In the genomic region with DNA sequence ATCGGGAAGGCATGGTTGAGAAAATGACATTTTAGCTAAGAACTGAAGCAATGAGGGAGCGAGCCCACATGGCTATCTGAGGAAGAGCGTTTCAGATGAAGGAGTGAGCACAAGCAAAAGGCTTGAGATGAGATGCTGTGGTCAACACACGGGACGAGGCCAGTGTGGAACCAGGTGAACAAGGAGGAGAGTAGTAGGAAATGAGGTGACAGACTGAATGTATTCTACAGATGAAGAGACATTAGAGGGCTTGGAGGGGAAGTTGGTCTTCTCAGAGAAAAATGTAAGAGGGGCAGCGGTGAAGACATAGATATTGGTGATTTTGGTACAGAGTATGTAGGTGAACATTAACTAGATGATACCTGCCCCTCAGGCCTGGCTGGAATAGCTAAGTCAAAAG, we compare ENCODE assay signal across 17 cellular contexts. TPM values are rescaled to one million over a fixed set of nuclear protein-coding genes. Genes with fewer than 3 reads are reported as not detected.
DNase-seq lines count a peak whose midpoint lies in the region; ATAC-seq, FAIRE-seq and TF ChIP-seq lines count a peak whose summit lies in the region.
"Had no signal": no experiment of that assay in that cellular context is flagged by ENCODE, and none has a peak within 500 bp of the region (broad histone marks: within the 10 kb centered on the region; RNA-seq: fewer than 3 reads in every experiment).

No MANE protein-coding gene starts in this region.

- peaks cover 2% of the 10 kb centered on the region for H3K36me3 Mint-ChIP-seq in T-helper 17 cell (ENCODE audit: low read depth)
- peaks cover 21% of the 10 kb centered on the region for H3K36me3 Mint-ChIP-seq in memory B cell
- peaks cover 53% of the 10 kb centered on the region for H3K36me3 Mint-ChIP-seq in stimulated activated effector memory CD8-positive, alpha-beta T cell treated with anti-CD3 and anti-CD28 coated beads, Interleukin-12 subunit alpha, Interleukin-12 subunit beta, amount 100 ng/mL, for 72 hours

- H3K4me3 Mint-ChIP-seq in T-helper 17 cell (no peak overlapping the region), memory B cell (no peak overlapping the region)
- no peak overlapping the region for H3K4me3 Mint-ChIP-seq in stimulated activated effector memory CD8-positive, alpha-beta T cell treated with anti-CD3 and anti-CD28 coated beads, Interleukin-12 subunit alpha, Interleukin-12 subunit beta, amount 100 ng/mL, for 72 hours

- no peak for TF ChIP-seq RAD21 in HepG2 (CRISPR knock-in tag; IDR thresholded peaks at IDR 0.05)

- TF ChIP-seq CTCF in HepG2 (CRISPR knock-in tag; IDR thresholded peaks at IDR 0.05) (no peak), right lobe of liver (IDR thresholded peaks at IDR 0.05) (no peak)

- H3K4me1 Mint-ChIP-seq in T-helper 17 cell (peaks cover 5% of the 10 kb centered on the region), memory B cell (no peaks in the 10 kb centered on the region)
- peaks cover 11% of the 10 kb centered on the region for H3K4me1 Mint-ChIP-seq in stimulated activated effector memory CD8-positive, alpha-beta T cell treated with anti-CD3 and anti-CD28 coated beads, Interleukin-12 subunit alpha, Interleukin-12 subunit beta, amount 100 ng/mL, for 72 hours

- no peak for TF ChIP-seq POLR2A in HepG2 (IDR thresholded peaks at IDR 0.05; ENCODE audit: insufficient read depth in 1 of 2, low read depth in 2 of 2, low read length in 2 of 2)
- no peak for TF ChIP-seq POLR2A in right lobe of liver (IDR thresholded peaks at IDR 0.05)
- no peak for TF ChIP-seq POLR2A in H54 (IDR thresholded peaks at IDR 0.05; ENCODE audit: low read depth, low read length)

- H3K27ac Mint-ChIP-seq in T-helper 17 cell: peak overlapping the region; percentile 39
- peak overlapping the region; percentile 2 for H3K27ac Mint-ChIP-seq in memory B cell
- no peak overlapping the region for H3K27ac Mint-ChIP-seq in stimulated activated effector memory CD8-positive, alpha-beta T cell treated with anti-CD3 and anti-CD28 coated beads, Interleukin-12 subunit alpha, Interleukin-12 subunit beta, amount 100 ng/mL, for 72 hours

- no peak for FAIRE-seq in HepG2 (lab: Jason Lieb, UNC)
- no peak for FAIRE-seq in H54 (lab: Jason Lieb, UNC)

- H3K27me3 Mint-ChIP-seq in T-helper 17 cell (no peaks in the 10 kb centered on the region), memory B cell (no peaks in the 10 kb centered on the region)

- CTCF ChIA-PET in HepG2 (lab: Yijun Ruan, JAX; ENCODE audit: low intra/inter-chr PET ratio, low total read pairs): no interaction called here

- ATAC-seq in HepG2 (peak; percentile 35), right lobe of liver (no peak), T-helper 17 cell (no peak), memory B cell (ENCODE audit: low read depth) (no peak), HG02938 (IDR thresholded peaks at IDR 0.05; ENCODE audit: unreplicated experiment) (no peak)
- no peak for ATAC-seq in stimulated activated effector memory CD8-positive, alpha-beta T cell treated with anti-CD3 and anti-CD28 coated beads, Interleukin-12 subunit alpha, Interleukin-12 subunit beta, amount 100 ng/mL, for 72 hours
- ATAC-seq: HCT116 had no signal

- H3K4me3 ChIP-seq in HepG2 (replicated peaks in 1 of 3; ENCODE audit: insufficient read depth in 1 of 3, low read depth in 2 of 3, low read length in 3 of 3) (no peak overlapping the region), right lobe of liver (no peak overlapping the region)

- POLR2A ChIA-PET in HepG2 (lab: Yijun Ruan, JAX): interaction anchor here (1.1 to 1.8 kb wide), 2 partner anchors 11 to 106 kb away, joined by 3 to 13 read pairs; partner anchors contain the start of gene MINDY2

- H3K27ac ChIP-seq in HepG2 (ENCODE audit: extremely low read length, insufficient read depth, low read length) (no peak overlapping the region), right lobe of liver (no peak overlapping the region)
- H3K27ac ChIP-seq: KMS-11, RWPE1 had no signal

- 95% methylated on average over 6 of the region's 6 CpGs for WGBS in HepG2 (ENCODE audit: low lambda C conversion rate)
- WGBS in right lobe of liver (ENCODE audit: insufficient coverage, low coverage, low lambda C conversion rate, missing lambda C conversion rate): 76% methylated on average over 6 of the region's 6 CpGs

- H3K36me3 ChIP-seq in HepG2 (replicated peaks in 1 of 2; ENCODE audit: control insufficient read depth in 1 of 2, insufficient read depth in 2 of 2, low read length in 2 of 2) (peaks cover 3 to 39% of the 10 kb centered on the region in 2 experiments; a peak in 3 of 5 replicates), right lobe of liver (peaks cover 0 to 31% (median 10%) of the 10 kb centered on the region in 4 donors)

- H4K20me1 ChIP-seq in HepG2 (ENCODE audit: insufficient read depth, low read length): peaks cover 2% of the 10 kb centered on the region; the same call in 1 of the 2 replicates

- H3K4me1 ChIP-seq in HepG2 (ENCODE audit: insufficient read depth, low read length): peaks cover 10% of the 10 kb centered on the region
- H3K4me1 ChIP-seq in right lobe of liver: no peaks in the 10 kb centered on the region

- BruUV-seq in HepG2 (replicated peaks; lab: Mats Ljungman, UMichigan): no TSS peak

- no peak overlapping the region for H3K4me2 ChIP-seq in HepG2 (ENCODE audit: low read depth, low read length)
- H3K4me2 ChIP-seq: KMS-11 had no signal

- peaks cover 18% of the 10 kb centered on the region for H3K79me2 ChIP-seq in HepG2 (ENCODE audit: insufficient read depth, low read length)

- no peak for DNase-seq in HepG2 (ENCODE audit: low spot score)
- DNase-seq in right lobe of liver: no peak
- DNase-seq in T-helper 17 cell: no peak
- DNase-seq in memory B cell (ENCODE audit: low spot score in 2 of 2): no peak
- no peak for DNase-seq in stimulated activated effector memory CD8-positive, alpha-beta T cell treated with anti-CD3 and anti-CD28 coated beads, Interleukin-12 subunit alpha, Interleukin-12 subunit beta, amount 100 ng/mL, for 72 hours (ENCODE audit: low spot score in 2 of 2)
- no peak for DNase-seq in H54 (ENCODE audit: insufficient read length, low spot score)
- DNase-seq: ACHN, AML-193, NCI-H1048, NCI-H146, NCI-H2081 treated with DMSO at 0.1 percent for 48 hours, NCI-H510A, NCI-H774 had no signal

- H3K27me3 ChIP-seq in HepG2 (ENCODE audit: control insufficient read depth in 1 of 2, insufficient read depth in 2 of 2, low read length in 2 of 2) (no peaks in the 10 kb centered on the region), right lobe of liver (no peaks in the 10 kb centered on the region)

- intact Hi-C loops in HepG2 (cut with micrococcal nuclease; ENCODE audit: unreplicated experiment) (no loop called here), right lobe of liver (cut with DNase I) (no loop called here)

- H3K9me3 Mint-ChIP-seq in memory B cell: no peaks in the 10 kb centered on the region
- no peaks in the 10 kb centered on the region for H3K9me3 Mint-ChIP-seq in stimulated activated effector memory CD8-positive, alpha-beta T cell treated with anti-CD3 and anti-CD28 coated beads, Interleukin-12 subunit alpha, Interleukin-12 subunit beta, amount 100 ng/mL, for 72 hours

- no peak overlapping the region for H2AFZ ChIP-seq in HepG2 (ENCODE audit: low read length)

- no peak overlapping the region for H3K9ac ChIP-seq in HepG2 (ENCODE audit: insufficient read depth, low read depth, low read length)
- H3K9ac ChIP-seq: KMS-11 had no signal

- TF ChIP-seq EP300 in HepG2 (IDR thresholded peaks at IDR 0.05; ENCODE audit: low read depth in 2 of 2, low read length in 2 of 2) (no peak), HepG2 (CRISPR knock-in tag; IDR thresholded peaks at IDR 0.05; ENCODE audit: borderline replicate concordance) (no peak)

- H3K9me3 ChIP-seq in HepG2 (ENCODE audit: low read length): no peaks in the 10 kb centered on the region
- H3K9me3 ChIP-seq in right lobe of liver: no peaks in the 10 kb centered on the region
- H3K9me3 ChIP-seq in T-helper 17 cell (ENCODE audit: control insufficient read depth, low read length, poor library complexity, severe bottlenecking): no peaks in the 10 kb centered on the region

- in situ Hi-C loops in HepG2 (cut with HindIII; ENCODE audit: extremely low pct_ligation_motif_present, low pct_unique_long_range_greater_than_20kb): no loop called here

TF ChIP-seq in HepG2, 621 proteins besides CTCF, POLR2A, EP300 and RAD21 (continues in another document):
- TF ChIP-seq RBM22 (optimal IDR thresholded peaks at IDR 0.05; ENCODE audit: low read length): peak; percentile 51
- no peak for TF ChIP-seq ZNF326 (CRISPR knock-in tag; IDR thresholded peaks at IDR 0.05; ENCODE audit: borderline replicate concordance)

RNA-seq across cellular contexts. Expression of gene SLTM, which starts 57.2 kb away (rescaled TPM):
- total RNA-seq in HepG2 (2016; rRNA removed; fragmentation: Illumina TruSeq; extraction: Trizol): 58.0 and 64.2 TPM in 2 replicates
- total RNA-seq in HepG2 (2016; cell fraction: cytosol; rRNA removed; fragmentation: Illumina TruSeq; extraction: Trizol; ENCODE audit: low read depth): 85.4 and 92.4 TPM in 2 replicates
- 52.5 and 70.6 TPM in 2 replicates for total RNA-seq in HepG2 (2016; cell fraction: insoluble cytoplasmic fraction; rRNA removed; fragmentation: Illumina TruSeq; extraction: Trizol)
- total RNA-seq in HepG2 (2016; cell fraction: membrane; rRNA removed; fragmentation: Illumina TruSeq; extraction: Trizol): 33.2 and 33.4 TPM in 2 replicates
- total RNA-seq in HepG2 (2016; cell fraction: nucleus; rRNA removed; fragmentation: Illumina TruSeq; extraction: Trizol): 120 TPM in 2 replicates
- 20.3 and 22.0 TPM in 2 replicates for polyA plus RNA-seq in HepG2 (2011; rRNA removed)
- polyA plus RNA-seq in HepG2 (2011; cell fraction: cytosol; rRNA removed): 13.2 and 16.1 TPM in 2 replicates
- polyA plus RNA-seq in HepG2 (2011; cell fraction: nucleus; rRNA removed): 61.3 and 71.8 TPM in 2 replicates
- polyA plus RNA-seq in HepG2 (2012): 39.7 and 46.8 TPM in 2 replicates
- polyA plus RNA-seq in HepG2 (2016; cell fraction: cytosol; fragmentation: Illumina TruSeq; extraction: Trizol; ENCODE audit: low read depth): 28.8 and 28.9 TPM in 2 replicates
- 56.6 and 65.2 TPM in 2 replicates for polyA plus RNA-seq in HepG2 (2016; cell fraction: insoluble cytoplasmic fraction; fragmentation: Illumina TruSeq; extraction: Trizol; ENCODE audit: low read depth)
- 21.9 and 25.0 TPM in 2 replicates for polyA plus RNA-seq in HepG2 (2016; cell fraction: membrane; fragmentation: Illumina TruSeq; extraction: Trizol; ENCODE audit: low read depth)
- polyA plus RNA-seq in HepG2 (2016; cell fraction: nucleus; fragmentation: Illumina TruSeq; extraction: Trizol; ENCODE audit: insufficient read depth, low read depth): 88.9 and 106 TPM in 2 replicates
- polyA minus RNA-seq in HepG2 (2011; rRNA and poly(A)+ RNA removed; ENCODE audit: low replicate concordance): 20.5 and 36.5 TPM in 2 replicates
- polyA minus RNA-seq in HepG2 (2011; cell fraction: cytosol; rRNA and poly(A)+ RNA removed): 14.5 and 29.8 TPM in 2 replicates
- 202 and 232 TPM in 2 replicates for polyA minus RNA-seq in HepG2 (2011; cell fraction: nucleus; rRNA and poly(A)+ RNA removed)
- 10 to 100 TPM; 27.7 to 39.4 (median 30.2) TPM for total RNA-seq in right lobe of liver
- total RNA-seq in T-helper 17 cell: 100 to 1,000 TPM; 174 to 209 TPM
